In the genomic region with DNA sequence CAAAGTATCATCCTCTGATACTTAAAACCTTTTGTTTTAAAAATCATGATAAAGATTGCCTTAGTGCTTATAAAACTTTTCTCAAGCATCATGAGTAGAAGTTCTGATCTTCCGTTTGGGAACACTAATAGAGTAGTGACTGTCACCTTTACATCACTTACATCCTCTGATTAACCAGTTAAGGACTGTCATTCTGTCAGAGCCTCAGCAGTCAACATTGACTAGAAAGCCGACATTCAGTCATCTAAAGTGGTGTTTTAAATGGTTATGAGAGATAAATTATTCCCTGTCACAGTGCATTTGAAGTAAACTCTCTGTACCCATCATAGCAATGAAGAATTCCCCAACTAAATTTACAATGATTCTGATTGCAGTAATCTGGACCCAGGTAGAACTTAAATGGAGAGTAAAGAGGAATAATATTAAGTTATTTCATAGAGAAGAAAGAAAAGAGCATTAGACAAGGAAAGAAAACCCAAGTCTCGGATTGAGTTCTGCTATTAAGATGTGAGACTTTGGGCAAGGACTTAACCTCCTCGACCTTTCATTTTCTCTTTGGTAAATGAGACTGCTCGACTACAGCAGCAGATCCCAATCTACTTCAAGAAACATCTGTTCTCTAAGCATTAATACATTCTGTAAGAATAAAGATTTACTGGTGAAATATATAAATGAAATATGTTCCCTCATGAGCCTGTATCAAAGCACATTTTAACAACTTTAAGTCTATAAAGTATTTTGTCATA, we compare ENCODE assay signal across 22 cellular contexts.
"Had no signal": no experiment of that assay in that cellular context is flagged by ENCODE, and none has a peak within 500 bp of the region (broad histone marks: within the 10 kb centered on the region; RNA-seq: fewer than 3 reads in every experiment).

No MANE protein-coding gene starts in this region.

- H3K4me3 Mint-ChIP-seq: activated CD8-positive, alpha-beta T cell treated with anti-CD3 and anti-CD28 coated beads for 36 hours; activated naive CD4-positive, alpha-beta T cell treated with anti-CD3 and anti-CD28 coated beads for 36 hours; activated naive CD8-positive, alpha-beta T cell treated with anti-CD3 and anti-CD28 coated beads, Interleukin-2, amount 50 U/mL, for 24 hours; activated T-cell treated with anti-CD3 and anti-CD28 coated beads, Interleukin-2, amount 50 U/mL, for 24 hours; brain; mesothelial cell of epicardium; natural killer cell treated with Interleukin-12 subunit alpha and Interleukin-12 subunit beta and Interleukin-15 and Interleukin-18, amount 100 ng/mL, for 72 hours; WTC11 had no signal

- H3K36me3 ChIP-seq: gastrocnemius medialis, left lung, tibial artery had no signal

- H3K36me3 Mint-ChIP-seq: brain, mesothelial cell of epicardium, WTC11 had no signal

- H3K27me3 ChIP-seq: gastrocnemius medialis, left lung, tibial artery had no signal

- H3K4me1 Mint-ChIP-seq: activated naive CD8-positive, alpha-beta T cell treated with anti-CD3 and anti-CD28 coated beads, Interleukin-2, amount 50 U/mL, for 24 hours; mesothelial cell of epicardium had no signal

- DNase-seq: activated CD4-positive, alpha-beta T cell treated with anti-CD3 and anti-CD28 coated beads for 48 hours; activated CD8-positive, alpha-beta T cell treated with anti-CD3 and anti-CD28 coated beads for 36 hours; activated naive CD4-positive, alpha-beta T cell treated with anti-CD3 and anti-CD28 coated beads for 36 hours; activated naive CD8-positive, alpha-beta T cell treated with anti-CD3 and anti-CD28 coated beads, Interleukin-2, amount 50 U/mL, for 24 hours; activated T-cell treated with anti-CD3 and anti-CD28 coated beads, Interleukin-2, amount 50 U/mL, for 24 hours; anterior cingulate cortex; central memory CD4-positive, alpha-beta T cell; effector CD4-positive, alpha-beta T cell; gastrocnemius medialis; head of caudate nucleus; kidney; left lung; retina; stimulated activated CD4-positive, alpha-beta T cell treated with anti-CD3 and anti-CD28 coated beads, Interleukin-1b, Interleukin-23, amount 100 ng/mL, for 48 hours; stimulated activated naive CD4-positive, alpha-beta T cell treated with Interleukin-2 at 50 U/mL for 16 hours; substantia nigra; tibial artery had no signal

- H3K27me3 Mint-ChIP-seq: activated CD8-positive, alpha-beta T cell treated with anti-CD3 and anti-CD28 coated beads for 36 hours; activated naive CD8-positive, alpha-beta T cell treated with anti-CD3 and anti-CD28 coated beads, Interleukin-2, amount 50 U/mL, for 24 hours; activated T-cell treated with anti-CD3 and anti-CD28 coated beads, Interleukin-2, amount 50 U/mL, for 24 hours; brain; natural killer cell treated with Interleukin-12 subunit alpha and Interleukin-12 subunit beta and Interleukin-15 and Interleukin-18, amount 100 ng/mL, for 72 hours had no signal

- H3K4me1 ChIP-seq: gastrocnemius medialis, left lung, tibial artery had no signal

- H3K27ac Mint-ChIP-seq: activated CD8-positive, alpha-beta T cell treated with anti-CD3 and anti-CD28 coated beads for 36 hours; activated naive CD4-positive, alpha-beta T cell treated with anti-CD3 and anti-CD28 coated beads for 36 hours; activated naive CD8-positive, alpha-beta T cell treated with anti-CD3 and anti-CD28 coated beads, Interleukin-2, amount 50 U/mL, for 24 hours; activated T-cell treated with anti-CD3 and anti-CD28 coated beads, Interleukin-2, amount 50 U/mL, for 24 hours; activated T-helper 2 cell treated with anti-CD3 and anti-CD28 coated beads, Interferon-gamma antibody, Interleukin-2, Interleukin-4, amounts not matched to agents 10 μg/mL and 5 μg/mL and 100 μg/mL, durations not matched to agents 14 hours and 24 hours and 36 hours; brain; mesothelial cell of epicardium; natural killer cell treated with Interleukin-12 subunit alpha and Interleukin-12 subunit beta and Interleukin-15 and Interleukin-18, amount 100 ng/mL, for 72 hours; WTC11 had no signal

- H3K9me3 Mint-ChIP-seq: activated naive CD8-positive, alpha-beta T cell treated with anti-CD3 and anti-CD28 coated beads, Interleukin-2, amount 50 U/mL, for 24 hours had no signal

- H3K4me3 ChIP-seq: gastrocnemius medialis, left lung, tibial artery had no signal

- H3K9me3 ChIP-seq: gastrocnemius medialis, tibial artery had no signal

- ATAC-seq: activated CD8-positive, alpha-beta T cell treated with anti-CD3 and anti-CD28 coated beads for 36 hours; activated naive CD8-positive, alpha-beta T cell treated with anti-CD3 and anti-CD28 coated beads, Interleukin-2, amount 50 U/mL, for 24 hours; gastrocnemius medialis; left lung; natural killer cell treated with Interleukin-12 subunit alpha and Interleukin-12 subunit beta and Interleukin-15 and Interleukin-18, amount 100 ng/mL, for 72 hours; WTC11 had no signal

- H3K27ac ChIP-seq: gastrocnemius medialis, left lung, tibial artery had no signal
